In genomic region chr10:33274096-33274785, GRCh38 we compare ENCODE assay signal across 15 cellular contexts.
A peak's percentile ranks its signal among the peaks of the same experiment; 100 is the strongest.
DNase-seq lines count a peak whose midpoint lies in the region; ATAC-seq and TF ChIP-seq lines count a peak whose summit lies in the region.
"Had no signal": no experiment of that assay in that cellular context is flagged by ENCODE, and none has a peak within 500 bp of the region (broad histone marks: within the 10 kb centered on the region; RNA-seq: fewer than 3 reads in every experiment).

No MANE protein-coding gene starts in this region.

- H3K36me3 ChIP-seq in right atrium auricular region (peaks cover 16% of the 10 kb centered on the region), endodermal cell (ENCODE audit: control insufficient read depth, insufficient read depth, low read length) (peaks cover 23% of the 10 kb centered on the region)

- peak overlapping the region; percentile 57 for H3K27ac Mint-ChIP-seq in endodermal cell
- H3K27ac Mint-ChIP-seq: activated CD4-positive, alpha-beta memory T cell treated with anti-CD3 and anti-CD28 coated beads, Interleukin-2, amount 10 ng/mL, durations not matched to agents 7 days and 5 days; activated naive CD8-positive, alpha-beta T cell treated with anti-CD3 and anti-CD28 coated beads, Interleukin-2, amount 10 ng/mL, durations not matched to agents 7 days and 5 days; B cell had no signal

- no peaks in the 10 kb centered on the region for H3K9me3 Mint-ChIP-seq in endodermal cell
- H3K9me3 Mint-ChIP-seq: activated CD4-positive, alpha-beta memory T cell treated with anti-CD3 and anti-CD28 coated beads, Interleukin-2, amount 10 ng/mL, durations not matched to agents 7 days and 5 days; activated naive CD8-positive, alpha-beta T cell treated with anti-CD3 and anti-CD28 coated beads, Interleukin-2, amount 10 ng/mL, durations not matched to agents 7 days and 5 days had no signal

- intact Hi-C loops in left ventricle myocardium superior (cut with micrococcal nuclease): no loop called here

- H3K27me3 Mint-ChIP-seq in endodermal cell (ENCODE audit: insufficient read depth): no peaks in the 10 kb centered on the region

- H3K36me3 Mint-ChIP-seq in endodermal cell (ENCODE audit: low read depth): peaks cover 14% of the 10 kb centered on the region
- H3K36me3 Mint-ChIP-seq: activated naive CD8-positive, alpha-beta T cell treated with anti-CD3 and anti-CD28 coated beads, Interleukin-2, amount 10 ng/mL, durations not matched to agents 7 days and 5 days had no signal

- H3K27me3 ChIP-seq in right atrium auricular region (no peaks in the 10 kb centered on the region), endodermal cell (ENCODE audit: control insufficient read depth, insufficient read depth, low read length, poor library complexity, severe bottlenecking) (no peaks in the 10 kb centered on the region)

- peaks cover 38% of the 10 kb centered on the region for H3K4me1 Mint-ChIP-seq in endodermal cell
- H3K4me1 Mint-ChIP-seq: activated CD4-positive, alpha-beta memory T cell treated with anti-CD3 and anti-CD28 coated beads, Interleukin-2, amount 10 ng/mL, durations not matched to agents 7 days and 5 days; activated naive CD8-positive, alpha-beta T cell treated with anti-CD3 and anti-CD28 coated beads, Interleukin-2, amount 10 ng/mL, durations not matched to agents 7 days and 5 days; B cell had no signal

- no peak overlapping the region for H3K4me3 Mint-ChIP-seq in endodermal cell
- H3K4me3 Mint-ChIP-seq: activated CD4-positive, alpha-beta memory T cell treated with anti-CD3 and anti-CD28 coated beads, Interleukin-2, amount 10 ng/mL, durations not matched to agents 7 days and 5 days; activated naive CD8-positive, alpha-beta T cell treated with anti-CD3 and anti-CD28 coated beads, Interleukin-2, amount 10 ng/mL, durations not matched to agents 7 days and 5 days; B cell had no signal

- DNase-seq in right atrium auricular region (ENCODE audit: low spot score) (no peak), left ventricle myocardium superior (no peak), endodermal cell (no peak), omental fat pad (ENCODE audit: low spot score) (no peak), NCI-H226 (no peak), kidney glomerular epithelial cell (lab: John Stamatoyannopoulos, UW) (no peak)
- DNase-seq: activated CD4-positive, alpha-beta memory T cell treated with anti-CD3 and anti-CD28 coated beads, Interleukin-2, amount 10 ng/mL, durations not matched to agents 7 days and 5 days; activated naive CD8-positive, alpha-beta T cell treated with anti-CD3 and anti-CD28 coated beads, Interleukin-2, amount 10 ng/mL, durations not matched to agents 7 days and 5 days; NCI-H1417 treated with DMSO at 0.1 percent for 48 hours; stimulated activated CD4-positive, alpha-beta T cell treated with anti-CD3 and anti-CD28 coated beads, Interleukin-1b, Interleukin-23, amount 100 ng/mL, for 48 hours; stimulated activated naive CD4-positive, alpha-beta T cell treated with Interleukin-2 at 50 U/mL for 16 hours; T-helper 2 cell had no signal

- peaks cover 0 to 86% of the 10 kb centered on the region in 2 donors for H3K4me1 ChIP-seq in right atrium auricular region
- peaks cover 8% of the 10 kb centered on the region for H3K4me1 ChIP-seq in endodermal cell (ENCODE audit: control insufficient read depth, insufficient read depth, low read length)

- H3K4me3 ChIP-seq in right atrium auricular region (no peak overlapping the region), endodermal cell (ENCODE audit: low read length) (peak overlapping the region; percentile 44)

- ATAC-seq in left ventricle myocardium superior (no peak), omental fat pad (ENCODE audit: low FRiP score) (peak; percentile 16), GM19467 (IDR thresholded peaks at IDR 0.05; ENCODE audit: unreplicated experiment) (no peak), GM21423 (IDR thresholded peaks at IDR 0.05; ENCODE audit: unreplicated experiment) (no peak)

- TF ChIP-seq CTCF in right atrium auricular region (IDR thresholded peaks at IDR 0.05) (no peak), endodermal cell (conservative IDR thresholded peaks at IDR 0.05) (no peak), omental fat pad (IDR thresholded peaks at IDR 0.05) (no peak)

- H3K27ac ChIP-seq in right atrium auricular region (peak overlapping the region; percentile 77 to 93), endodermal cell (ENCODE audit: low read depth, low read length) (no peak overlapping the region)

- peak overlapping the region; percentile 5 for H3K9ac ChIP-seq in endodermal cell (ENCODE audit: extremely low read depth, low read length, poor library complexity, severe bottlenecking)

- 82 to 100% methylated on average over 1 to 6 of the region's 6 CpGs for WGBS in endodermal cell (ENCODE audit: insufficient coverage in 1 of 2, insufficient read length in 1 of 2), 2 experiments

- H3K9me3 ChIP-seq in right atrium auricular region (no peaks in the 10 kb centered on the region), endodermal cell (ENCODE audit: control insufficient read depth, low read length) (no peaks in the 10 kb centered on the region)
